ENCODE assay signal across 8 cellular contexts in the genomic region with DNA sequence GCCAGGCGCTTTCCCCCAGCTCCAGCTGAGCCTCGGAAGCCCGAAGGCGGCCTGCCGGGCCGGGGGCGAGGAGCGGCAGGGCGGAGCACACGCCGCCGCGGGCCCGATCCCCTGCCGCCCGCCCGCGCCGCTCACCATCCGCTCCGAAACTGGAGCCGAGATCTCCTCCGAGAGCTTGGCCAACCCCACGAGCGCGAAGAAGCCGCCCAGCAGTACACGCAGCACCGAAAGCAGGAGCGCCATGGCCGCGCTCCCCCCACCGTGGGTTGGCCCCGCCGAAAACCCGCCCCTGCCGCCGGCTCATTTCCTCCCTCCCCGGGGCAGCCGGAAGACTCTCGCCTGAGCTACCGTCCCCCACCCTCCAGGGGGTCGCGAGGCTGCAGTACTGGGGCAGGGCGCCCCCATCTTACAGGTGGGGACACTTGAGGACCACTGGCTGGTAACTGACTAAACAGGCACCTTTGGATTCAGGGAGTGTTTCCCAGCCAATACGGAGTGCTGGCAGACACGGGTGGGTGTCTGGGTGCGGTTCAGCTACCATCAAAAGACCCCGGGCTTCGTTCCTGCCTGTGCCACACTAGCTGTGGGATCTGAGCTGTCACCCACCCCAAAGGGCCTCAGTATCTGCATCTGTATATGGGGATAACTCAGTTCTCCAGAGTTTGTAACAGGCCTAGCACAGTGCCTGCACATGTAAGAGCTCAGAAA. TPM values are rescaled to one million over a fixed set of nuclear protein-coding genes. Genes with fewer than 3 reads are reported as not detected.
DNase-seq lines count a peak whose midpoint lies in the region; ATAC-seq, FAIRE-seq and TF ChIP-seq lines count a peak whose summit lies in the region.

Gene TMEM35B, minus strand, starts transcription at position 285 of the 708 bp plus-strand sequence. Its CDS starts 42 bp downstream, at position 243.

- peaks cover 15% of the 10 kb centered on the region for H3K4me1 ChIP-seq in endothelial cell of umbilical vein (ENCODE audit: control insufficient read depth, extremely low read depth, insufficient read depth, low read length)

- peak; percentile 82 for TF ChIP-seq POLR2A in endothelial cell of umbilical vein (IDR thresholded peaks at IDR 0.05; ENCODE audit: low read depth, low read length)

- no peaks in the 10 kb centered on the region for H3K9me3 ChIP-seq in endothelial cell of umbilical vein (replicated peaks; ENCODE audit: control insufficient read depth, insufficient read depth, low read length)

- CTCF ChIA-PET in endothelial cell of umbilical vein (lab: Charles Lee) = interaction anchor here (0.8 to 2.3 kb wide), 11 partner anchors 10 to 199 kb away, joined by 3 to 9 read pairs (median 4); partner anchors contain the start of genes SMIM12 and ZMYM1

- H3K36me3 ChIP-seq in endothelial cell of umbilical vein (ENCODE audit: control insufficient read depth in 2 of 2, extremely low read depth in 1 of 2, insufficient read depth in 2 of 2, low read length in 2 of 2) = peaks cover 0 to 2% of the 10 kb centered on the region in 2 experiments

- H3K27me3 ChIP-seq in endothelial cell of umbilical vein (ENCODE audit: control insufficient read depth in 2 of 2, insufficient read depth in 2 of 2, low read length in 2 of 2) = no peaks in the 10 kb centered on the region

- POLR2A ChIA-PET in endothelial cell of umbilical vein (lab: Charles Lee) = interaction anchor here (0.6 to 1.6 kb wide), 3 partner anchors 46 to 1123 kb away, joined by 3 to 5 read pairs (median 4); partner anchors contain the start of gene ZMYM6

- H4K20me1 ChIP-seq in endothelial cell of umbilical vein (replicated peaks; ENCODE audit: control insufficient read depth, extremely low read depth, insufficient read depth, low read length) = no peaks in the 10 kb centered on the region

- TSS peak; percentile 55 for BruUV-seq in endothelial cell of umbilical vein (replicated peaks; lab: Mats Ljungman, UMichigan)

- H3K79me2 ChIP-seq in endothelial cell of umbilical vein (ENCODE audit: control insufficient read depth, insufficient read depth, low read length) = peaks cover 12% of the 10 kb centered on the region

- peak within 1 kb of the TSS; percentile 95 for H3K4me2 ChIP-seq in endothelial cell of umbilical vein (ENCODE audit: insufficient read depth, low read length)

- peak within 1 kb of the TSS; percentile 96 for H2AFZ ChIP-seq in endothelial cell of umbilical vein (ENCODE audit: low read depth, low read length)

- no peaks in the 10 kb centered on the region for H3K9me1 ChIP-seq in endothelial cell of umbilical vein (replicated peaks; ENCODE audit: control insufficient read depth, extremely low read depth, insufficient read depth, low read length)

- intact Hi-C loops in endothelial cell of umbilical vein (cut with micrococcal nuclease) = loop anchor here (1.0 to 5.0 kb wide), 3 partner anchors 46 to 122 kb away; partner anchors contain the start of genes ZMYM1 and ZMYM6

- H3K4me3 ChIP-seq in endothelial cell of umbilical vein (replicated peaks in 1 of 3; ENCODE audit: insufficient read depth in 1 of 3, low read depth in 1 of 3, low read length in 3 of 3) = peak within 1 kb of the TSS; percentile 81 to 90 (median 89)

- dilution Hi-C loops in endothelial cell of umbilical vein (cut with MboI; ENCODE audit: extremely low pct_ligation_motif_present, low sequenced_read_pairs) = loop anchor here (25.0 kb wide), 1 partner anchor 177 kb away; no protein-coding TSS in a partner anchor

- peak within 1 kb of the TSS; percentile 94 for H3K9ac ChIP-seq in endothelial cell of umbilical vein (replicated peaks; ENCODE audit: extremely low read depth, insufficient read depth, low read length)

- peak in 1 of 2 donors; percentile 8 for TF ChIP-seq CTCF in endothelial cell of umbilical vein (IDR thresholded peaks at IDR 0.05; ENCODE audit: extremely low read depth in 1 of 2, insufficient read depth in 1 of 2, low read depth in 1 of 2, low read length in 2 of 2)

- in situ Hi-C loops in ACHN (cut with HindIII; ENCODE audit: low pct_ligation_motif_present, low pct_unique_long_range_greater_than_20kb, low sequenced_read_pairs) = no loop called here

- peak; percentile 51 for DNase-seq in ACHN
- peak; percentile 71 for DNase-seq in NCI-H774 (lab: John Stamatoyannopoulos, UW)
- peak; percentile 80 for DNase-seq in activated CD8-positive, alpha-beta memory T cell treated with anti-CD3 and anti-CD28 coated beads, Interleukin-2, amount 50 U/mL, for 4 hours
- DNase-seq in endothelial cell of umbilical vein (ENCODE audit: low read depth, low spot score) = peak; percentile 70
- peak; percentile 21 for DNase-seq in middle frontal gyrus (ENCODE audit: extremely low spot score, low spot score)
- DNase-seq in stimulated activated CD8-positive, alpha-beta memory T cell treated with anti-CD3 and anti-CD28 coated beads, Interleukin-2, amount 100 ng/mL, for 1 hour (ENCODE audit: low read depth in 2 of 2) = peak; percentile 55 to 62

- peak; percentile 79 for FAIRE-seq in endothelial cell of umbilical vein (lab: Jason Lieb, UNC)

- peak; percentile 65 for ATAC-seq in GM18519 (IDR thresholded peaks at IDR 0.05; ENCODE audit: low FRiP score, unreplicated experiment)
- ATAC-seq in HG03045 (IDR thresholded peaks at IDR 0.05; ENCODE audit: unreplicated experiment) = peak; percentile 81

- H3K27ac ChIP-seq in endothelial cell of umbilical vein (ENCODE audit: insufficient read depth, low read depth, low read length) = peak within 1 kb of the TSS; percentile 82

TF ChIP-seq in endothelial cell of umbilical vein, 7 proteins besides CTCF, POLR2A, EP300 and RAD21:
- TF ChIP-seq EZH2 (IDR thresholded peaks at IDR 0.05; ENCODE audit: borderline replicate concordance, low read depth, low read length, severe bottlenecking) (peak; percentile 33), MYC (IDR thresholded peaks at IDR 0.05; ENCODE audit: low read depth, low read length) (no peak), JUN (IDR thresholded peaks at IDR 0.05; ENCODE audit: borderline replicate concordance, insufficient read depth, insufficient read length, low read depth) (no peak), FOS (IDR thresholded peaks at IDR 0.05; ENCODE audit: borderline replicate concordance, insufficient read depth, low read length) (no peak), POLR2AphosphoS5 (IDR thresholded peaks at IDR 0.05; ENCODE audit: insufficient read depth, low read depth, low read length) (peak; percentile 86), GATA2 (IDR thresholded peaks at IDR 0.05; ENCODE audit: insufficient read depth, insufficient read length, low read depth, low read length) (no peak)
- TF ChIP-seq, protein P1, sequence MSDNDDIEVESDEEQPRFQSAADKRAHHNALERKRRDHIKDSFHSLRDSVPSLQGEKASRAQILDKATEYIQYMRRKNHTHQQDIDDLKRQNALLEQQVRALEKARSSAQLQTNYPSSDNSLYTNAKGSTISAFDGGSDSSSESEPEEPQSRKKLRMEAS (IDR thresholded peaks at IDR 0.05; ENCODE audit: insufficient read depth, insufficient read length) = peak; percentile 10
TF ChIP-seq in endothelial cell of umbilical vein: peak in this region for 3.

RNA-seq across cellular contexts. Expression of gene TMEM35B, which starts in this region (rescaled TPM):
- 18.7 and 19.1 TPM in 2 replicates for total RNA-seq in endothelial cell of umbilical vein
- polyA plus RNA-seq in endothelial cell of umbilical vein = 40.5 and 46.2 TPM in 2 replicates
- 36.6 and 39.1 TPM in 2 replicates for polyA plus RNA-seq in endothelial cell of umbilical vein (2011; cell fraction: cytosol; rRNA removed)
- 11.7 and 13.7 TPM in 2 replicates for polyA plus RNA-seq in endothelial cell of umbilical vein (2011; cell fraction: nucleus; rRNA removed)
- 26.8 and 27.7 TPM in 2 replicates for polyA plus RNA-seq in endothelial cell of umbilical vein (2012)
- 19.8 and 21.5 TPM in 2 replicates for polyA minus RNA-seq in endothelial cell of umbilical vein
- polyA minus RNA-seq in endothelial cell of umbilical vein (2011; cell fraction: cytosol; rRNA and poly(A)+ RNA removed) = 6.3 TPM
- polyA minus RNA-seq in endothelial cell of umbilical vein (2011; cell fraction: nucleus; rRNA and poly(A)+ RNA removed) = 4.1 and 4.9 TPM in 2 replicates

Comparison
In these comparisons a context has a peak if more than half of its experiments do, and no peak if none do; other contexts are left out.
1. Peak in every context shown above with its lines: DNase-seq, ATAC-seq, H3K4me3 ChIP-seq and H3K27ac ChIP-seq.
2. DNase-seq: peak in every context shown above with its lines; median percentile 80 in activated CD8-positive, alpha-beta memory T cell treated with anti-CD3 and anti-CD28 coated beads, Interleukin-2, amount 50 U/mL, for 4 hours; 71 in NCI-H774; 70 in endothelial cell of umbilical vein; 58 in stimulated activated CD8-positive, alpha-beta memory T cell treated with anti-CD3 and anti-CD28 coated beads, Interleukin-2, amount 100 ng/mL, for 1 hour; 51 in ACHN; 21 in middle frontal gyrus.